Comparison of ENCODE assay signal across 14 cellular contexts in genomic region chr17:44002141-44002848, GRCh38. TPM values are rescaled to one million over a fixed set of nuclear protein-coding genes. Genes with fewer than 3 reads are reported as not detected.
A peak's percentile ranks its signal among the peaks of the same experiment; 100 is the strongest.
DNase-seq lines count a peak whose midpoint lies in the region; ATAC-seq, FAIRE-seq and TF ChIP-seq lines count a peak whose summit lies in the region.
"Had no signal": no experiment of that assay in that cellular context is flagged by ENCODE, and none has a peak within 500 bp of the region (broad histone marks: within the 10 kb centered on the region; RNA-seq: fewer than 3 reads in every experiment).

No MANE protein-coding gene starts in this region.

- H3K27ac ChIP-seq in HCT116 (ENCODE audit: low read depth, low read length), result no peak overlapping the region
- H3K27ac ChIP-seq: neural progenitor cell, upper lobe of right lung had no signal

- CTCF ChIA-PET in HCT116 (lab: Charles Lee), result interaction anchor here (1.0 to 3.8 kb wide), 2 partner anchors 59 to 156 kb away, joined by 3 to 19 read pairs; no protein-coding TSS in a partner anchor
- CTCF ChIA-PET in WTC11 (lab: Charles Lee), result interaction anchor here (1.1 to 2.1 kb wide), 3 partner anchors 12 to 58 kb away, joined by 4 to 8 read pairs (median 4); no protein-coding TSS in a partner anchor

- no peak overlapping the region for H3K27ac Mint-ChIP-seq in WTC11
- H3K27ac Mint-ChIP-seq: activated CD4-positive, alpha-beta memory T cell treated with anti-CD3 and anti-CD28 coated beads, Interleukin-2, amount 10 ng/mL, durations not matched to agents 7 days and 5 days had no signal

- H3K9me2 ChIP-seq in HCT116 (ENCODE audit: insufficient read depth), result no peaks in the 10 kb centered on the region

- intact Hi-C loops in HCT116 (cut with micrococcal nuclease), result no loop called here

- H4K20me1 ChIP-seq in HCT116 (ENCODE audit: insufficient read depth), result no peaks in the 10 kb centered on the region

- no peaks in the 10 kb centered on the region for H3K36me3 Mint-ChIP-seq in WTC11
- H3K36me3 Mint-ChIP-seq: neural progenitor cell had no signal

- no peak overlapping the region for H3K9ac ChIP-seq in HCT116 (ENCODE audit: low read length)
- H3K9ac ChIP-seq: neural progenitor cell had no signal

- H3K9me3 Mint-ChIP-seq in WTC11, result no peaks in the 10 kb centered on the region
- H3K9me3 Mint-ChIP-seq: activated CD4-positive, alpha-beta memory T cell treated with anti-CD3 and anti-CD28 coated beads, Interleukin-2, amount 10 ng/mL, durations not matched to agents 7 days and 5 days; neural progenitor cell had no signal

- H3K27me3 ChIP-seq in HCT116 (ENCODE audit: insufficient read depth, low read length), result no peaks in the 10 kb centered on the region

- no peak for ATAC-seq in HCT116
- no peak for ATAC-seq in WTC11
- ATAC-seq in GM21737 (IDR thresholded peaks at IDR 0.05; ENCODE audit: unreplicated experiment), result no peak
- ATAC-seq: upper lobe of right lung had no signal

- no peak for FAIRE-seq in GM12892 (lab: Jason Lieb, UNC)

- H3K4me1 Mint-ChIP-seq in WTC11, result peaks cover 10% of the 10 kb centered on the region

- H3K4me3 Mint-ChIP-seq in WTC11, result no peak overlapping the region
- H3K4me3 Mint-ChIP-seq: activated CD4-positive, alpha-beta memory T cell treated with anti-CD3 and anti-CD28 coated beads, Interleukin-2, amount 10 ng/mL, durations not matched to agents 7 days and 5 days; neural progenitor cell had no signal

- TF ChIP-seq RAD21 in HCT116 (IDR thresholded peaks at IDR 0.05; ENCODE audit: low read depth), result no peak

- RAD21 ChIA-PET in HCT116 (lab: Charles Lee; ENCODE audit: low non-redundant PET in 1 of 2, low total read pairs in 2 of 2, uncharacterized antibody in 2 of 2, unreplicated experiment in 2 of 2), result no interaction called here

- peaks cover 11 to 54% of the 10 kb centered on the region in 2 experiments for H3K4me1 ChIP-seq in HCT116 (ENCODE audit: control insufficient read depth in 1 of 2, insufficient read depth in 2 of 2, low read length in 2 of 2)

- H2AFZ ChIP-seq in HCT116 (ENCODE audit: low read depth, low read length, poor library complexity, severe bottlenecking), result no peak overlapping the region
- H2AFZ ChIP-seq: neural progenitor cell had no signal

- H3K9me3 ChIP-seq in HCT116 (ENCODE audit: control insufficient read depth in 1 of 2, insufficient read depth in 1 of 2, low read depth in 1 of 2, low read length in 2 of 2), result no peaks in the 10 kb centered on the region
- H3K9me3 ChIP-seq: upper lobe of right lung had no signal

- DNase-seq in A172 (ENCODE audit: low spot score) (peak; percentile 59), HCT116 (ENCODE audit: low read depth, low spot score) (no peak), WTC11 (ENCODE audit: low spot score) (no peak), fibroblast of the conjunctiva (ENCODE audit: low read depth) (peak; percentile 57), NCI-H1048 (lab: John Stamatoyannopoulos, UW) (no peak), GM12892 (ENCODE audit: insufficient read length) (no peak), occipital lobe (lab: John Stamatoyannopoulos, UW) (no peak)
- DNase-seq: activated CD4-positive, alpha-beta memory T cell treated with anti-CD3 and anti-CD28 coated beads, Interleukin-2, amount 10 ng/mL, durations not matched to agents 7 days and 5 days; T1000; upper lobe of right lung had no signal

- H3K79me2 ChIP-seq in HCT116 (ENCODE audit: insufficient read depth, low read length), result peaks cover 15% of the 10 kb centered on the region; the same call in 1 of the 2 replicates

- peaks cover 0 to under 1% of the 10 kb centered on the region in 2 experiments; a peak in 1 of 4 replicates for H3K36me3 ChIP-seq in HCT116 (ENCODE audit: control insufficient read depth in 1 of 2, insufficient read depth in 2 of 2, low read length in 2 of 2)
- H3K36me3 ChIP-seq: neural progenitor cell, upper lobe of right lung had no signal

- peaks cover 27% of the 10 kb centered on the region for H3K27me3 Mint-ChIP-seq in WTC11 (ENCODE audit: low read depth)

- H3K4me3 ChIP-seq in HCT116 (replicated peaks in 1 of 2; ENCODE audit: low read depth in 1 of 2, low read length in 2 of 2), result no peak overlapping the region
- H3K4me3 ChIP-seq: neural progenitor cell, upper lobe of right lung had no signal

- BruUV-seq in HCT116 (replicated peaks; lab: Mats Ljungman, UMichigan), result no TSS peak

- peak overlapping the region; percentile 15; the same call in 1 of the 2 replicates for H3K4me2 ChIP-seq in HCT116 (ENCODE audit: low read length)
- H3K4me2 ChIP-seq: neural progenitor cell had no signal

- TF ChIP-seq POLR2A in HCT116 (IDR thresholded peaks at IDR 0.05; ENCODE audit: borderline replicate concordance, extremely low read depth, insufficient read depth, insufficient read length), result no peak
- TF ChIP-seq POLR2A in GM12892 (IDR thresholded peaks at IDR 0.05; ENCODE audit: low read depth, low read length), result no peak

- POLR2A ChIA-PET in HCT116 (lab: Charles Lee) (interaction anchor here (1.1 kb wide), 1 partner anchor 13 kb away, joined by 3 read pairs; no protein-coding TSS in a partner anchor), WTC11 (lab: Charles Lee) (no interaction called here)

- TF ChIP-seq CTCF in HCT116 (IDR thresholded peaks at IDR 0.05 in 2 of 3, conservative IDR thresholded peaks at IDR 0.05 in 1 of 3; ENCODE audit: borderline replicate concordance in 1 of 3, insufficient read depth in 1 of 3, low read depth in 2 of 3, low read length in 2 of 3), result no peak
- no peak for TF ChIP-seq CTCF in WTC11 (IDR thresholded peaks at IDR 0.05)

TF ChIP-seq in HCT116, 20 proteins besides CTCF, POLR2A, EP300 and RAD21 (continues in another document):
- TF ChIP-seq POLR2AphosphoS5 (IDR thresholded peaks at IDR 0.05; ENCODE audit: low read depth, low read length), result peak; percentile 37; the same call in 1 of the 2 replicates
- TF ChIP-seq JUND (IDR thresholded peaks at IDR 0.05), result peak; percentile 54
- TF ChIP-seq SP1 (IDR thresholded peaks at IDR 0.05; ENCODE audit: low read depth), result no peak; the same call in 1 of the 2 replicates
- no peak for TF ChIP-seq SIN3A (IDR thresholded peaks at IDR 0.05; ENCODE audit: low read depth)
- no peak for TF ChIP-seq ZNF274 (IDR thresholded peaks at IDR 0.05; ENCODE audit: low read depth, low read length)
- TF ChIP-seq ATF3 (IDR thresholded peaks at IDR 0.05), result no peak
- no peak for TF ChIP-seq EZH2 (IDR thresholded peaks at IDR 0.05)
- TF ChIP-seq, protein P1, sequence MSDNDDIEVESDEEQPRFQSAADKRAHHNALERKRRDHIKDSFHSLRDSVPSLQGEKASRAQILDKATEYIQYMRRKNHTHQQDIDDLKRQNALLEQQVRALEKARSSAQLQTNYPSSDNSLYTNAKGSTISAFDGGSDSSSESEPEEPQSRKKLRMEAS (IDR thresholded peaks at IDR 0.05), result peak; percentile 85
- no peak for TF ChIP-seq TCF7L2 (IDR thresholded peaks at IDR 0.05; ENCODE audit: borderline replicate concordance, extremely low read depth, insufficient read depth, insufficient read length)
- no peak for TF ChIP-seq SRF (IDR thresholded peaks at IDR 0.05; ENCODE audit: low read depth)
- peak; percentile 63; the same call in 1 of the 2 replicates for TF ChIP-seq CBX3 (IDR thresholded peaks at IDR 0.05; ENCODE audit: low read depth)
- no peak for TF ChIP-seq ELF1 (IDR thresholded peaks at IDR 0.05; ENCODE audit: borderline replicate concordance, low read depth)
- no peak for TF ChIP-seq CEBPB (IDR thresholded peaks at IDR 0.05; ENCODE audit: low read depth)

TF ChIP-seq in WTC11, 78 proteins besides CTCF, POLR2A, EP300 and RAD21:
- TF ChIP-seq GABPB1 (CRISPR knock-in tag; IDR thresholded peaks at IDR 0.05), result peak; percentile 100
- TF ChIP-seq PRRX2 (CRISPR knock-in tag; IDR thresholded peaks at IDR 0.05), result no peak
TF ChIP-seq in WTC11: peak in this region for 1.

RNA-seq across cellular contexts. Expression of gene NAGS, which starts 2.1 kb away (rescaled TPM):
- 1.1 and 1.4 TPM in 2 replicates for total RNA-seq in A172 (2014; rRNA removed; shearing (Covaris generic))
- total RNA-seq in HCT116 (2021; ENCODE audit: unreplicated experiment) (10.0 TPM), WTC11 (2021) (6.1 to 8.6 TPM (median 7.6 TPM) in 3 replicates), occipital lobe (0.78 TPM)
- polyA plus RNA-seq in HCT116 (2012), result 10.8 and 13.2 TPM in 2 replicates
- polyA plus RNA-seq in GM12892 (2012; ENCODE audit: missing spikeins), result 0.47 TPM

RNA-seq across cellular contexts. Expression of gene TMEM101, which starts 12.5 kb away (rescaled TPM):
- total RNA-seq in A172 (2014; rRNA removed; shearing (Covaris generic)), result 48.3 and 73.8 TPM in 2 replicates
- total RNA-seq in HCT116 (2021; ENCODE audit: unreplicated experiment), result 43.8 TPM
- 59.2 and 64.4 TPM in 2 replicates for polyA plus RNA-seq in HCT116 (2012)
- total RNA-seq in WTC11 (2021), result 32.1 to 36.3 TPM (median 32.7 TPM) in 3 replicates
- 27.7 TPM for polyA plus RNA-seq in GM12892 (2012; ENCODE audit: missing spikeins)
- total RNA-seq in occipital lobe, result 36.3 TPM

RNA-seq across cellular contexts. Expression of gene PYY, which starts 48.6 kb away (rescaled TPM):
- total RNA-seq in A172 (2014; rRNA removed; shearing (Covaris generic)), result not detected in 2 replicates
- total RNA-seq in HCT116 (2021; ENCODE audit: unreplicated experiment) (0.52 TPM), WTC11 (2021) (0.72 to 1.1 TPM (median 0.94 TPM) in 3 replicates), occipital lobe (not detected)
- 0.98 and 1.2 TPM in 2 replicates for polyA plus RNA-seq in HCT116 (2012)
- not detected for polyA plus RNA-seq in GM12892 (2012; ENCODE audit: missing spikeins)
- total RNA-seq: A673; activated CD4-positive, alpha-beta memory T cell treated with anti-CD3 and anti-CD28 coated beads, Interleukin-2, amount 10 ng/mL, durations not matched to agents 7 days and 5 days; OCI-LY7; upper lobe of right lung had no signal

Comparison
In these comparisons a context has a peak if more than half of its experiments do, and no peak if none do; other contexts are left out.
1. DNase-seq: peak in A172 (single experiment) and fibroblast of the conjunctiva (single experiment); none in HCT116 (single experiment), WTC11 (single experiment), NCI-H1048 (single experiment), GM12892 (single experiment) and occipital lobe (single experiment).